ENCODE assay signal across 1 cellular context in the genomic region with DNA sequence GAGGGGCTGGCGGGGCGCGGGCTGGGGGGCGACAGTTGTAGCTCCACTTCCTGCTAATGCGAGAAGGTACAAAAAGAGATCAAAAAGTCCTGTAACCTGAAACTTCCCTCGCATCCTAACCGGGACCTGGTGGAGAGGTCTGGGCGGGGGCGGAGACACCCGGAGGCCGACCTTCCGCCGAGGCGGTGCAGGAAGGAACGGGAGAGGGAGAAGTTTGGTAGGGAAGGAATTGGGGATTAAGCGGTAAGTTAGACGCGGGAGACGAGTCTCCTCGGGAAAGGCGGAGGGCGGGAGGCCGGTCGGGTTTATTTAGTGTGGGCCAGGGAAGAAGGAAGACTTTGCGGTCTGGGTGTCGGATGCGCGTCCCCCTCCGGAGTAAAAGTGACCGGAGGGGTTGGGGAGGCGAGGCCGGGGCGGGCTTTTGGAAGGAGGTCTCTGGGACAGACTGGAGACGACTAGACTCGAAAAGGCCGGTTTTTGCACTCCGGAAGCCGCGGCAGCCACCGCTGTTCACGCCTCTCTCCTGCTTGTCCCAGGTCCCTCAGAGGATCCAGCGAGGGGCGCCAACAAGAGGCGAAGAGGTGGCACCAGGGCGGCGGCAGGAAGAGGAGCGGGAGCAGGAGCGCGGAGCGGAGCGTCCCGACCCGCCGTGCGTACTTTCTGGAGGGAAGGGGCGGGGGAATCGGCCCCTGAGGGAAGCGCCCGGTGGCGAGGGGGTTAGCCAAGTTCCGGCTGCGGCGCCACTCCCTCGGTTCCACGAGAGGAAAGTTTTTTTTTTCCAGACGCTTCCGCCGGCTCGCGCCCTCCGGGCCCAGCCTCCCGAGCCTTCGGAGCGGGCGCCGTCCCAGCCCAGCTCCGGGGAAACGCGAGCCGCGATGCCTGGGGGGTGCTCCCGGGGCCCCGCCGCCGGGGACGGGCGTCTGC.
A peak's percentile ranks its signal among the peaks of the same experiment; 100 is the strongest.
TF ChIP-seq lines count a peak whose summit lies in the region.

No MANE protein-coding gene starts in this region.

TF ChIP-seq in HepG2, 621 proteins besides CTCF, POLR2A, EP300 and RAD21 (continues in another document):
- TF ChIP-seq MZF1 (CRISPR knock-in tag; IDR thresholded peaks at IDR 0.05; ENCODE audit: borderline replicate concordance) (no peak), TBX3 (IDR thresholded peaks at IDR 0.05; ENCODE audit: borderline replicate concordance) (no peak), NPAS2 (CRISPR knock-in tag; IDR thresholded peaks at IDR 0.05; ENCODE audit: borderline replicate concordance) (no peak), POGK (CRISPR knock-in tag; conservative IDR thresholded peaks at IDR 0.05) (0 out of 2 replicates have a peak, but pooled peaks have one; percentile 44), MAF1 (CRISPR knock-in tag; IDR thresholded peaks at IDR 0.05; ENCODE audit: borderline replicate concordance) (no peak), TAF1 (CRISPR knock-in tag; IDR thresholded peaks at IDR 0.05) (0 out of 2 replicates have a peak, but pooled peaks have one; percentile 3), ZNF687 (CRISPR knock-in tag; IDR thresholded peaks at IDR 0.05) (peak; percentile 50; the same call in 1 of the 2 replicates), HNRNPLL (IDR thresholded peaks at IDR 0.05; ENCODE audit: low read depth, low read length, poor library complexity, severe bottlenecking) (peak; percentile 36), CSRNP1 (CRISPR knock-in tag; IDR thresholded peaks at IDR 0.05) (no peak), ARNT2 (CRISPR knock-in tag; IDR thresholded peaks at IDR 0.05; ENCODE audit: low read depth) (0 out of 2 replicates have a peak, but pooled peaks have one; percentile 10), KDM2A (CRISPR knock-in tag; IDR thresholded peaks at IDR 0.05; ENCODE audit: borderline replicate concordance, low read depth) (no peak), THRA (CRISPR knock-in tag; IDR thresholded peaks at IDR 0.05; ENCODE audit: borderline replicate concordance) (no peak), ZNF816 (CRISPR knock-in tag; IDR thresholded peaks at IDR 0.05; ENCODE audit: borderline replicate concordance) (0 out of 2 replicates have a peak, but pooled peaks have one; percentile 2), GABPB1 (CRISPR knock-in tag; IDR thresholded peaks at IDR 0.05) (peak; percentile 4; the same call in 1 of the 2 replicates), HMGXB3 (CRISPR knock-in tag; IDR thresholded peaks at IDR 0.05; ENCODE audit: borderline replicate concordance) (no peak), ZNF274 (CRISPR knock-in tag; IDR thresholded peaks at IDR 0.05) (no peak), MTF1 (CRISPR knock-in tag; IDR thresholded peaks at IDR 0.05) (no peak), ZNF33B (CRISPR knock-in tag; IDR thresholded peaks at IDR 0.05) (0 out of 2 replicates have a peak, but pooled peaks have one; percentile 53), ZXDC (CRISPR knock-in tag; IDR thresholded peaks at IDR 0.05) (no peak), ATF1 (CRISPR knock-in tag; IDR thresholded peaks at IDR 0.05) (no peak)
- TF ChIP-seq, protein P1, sequence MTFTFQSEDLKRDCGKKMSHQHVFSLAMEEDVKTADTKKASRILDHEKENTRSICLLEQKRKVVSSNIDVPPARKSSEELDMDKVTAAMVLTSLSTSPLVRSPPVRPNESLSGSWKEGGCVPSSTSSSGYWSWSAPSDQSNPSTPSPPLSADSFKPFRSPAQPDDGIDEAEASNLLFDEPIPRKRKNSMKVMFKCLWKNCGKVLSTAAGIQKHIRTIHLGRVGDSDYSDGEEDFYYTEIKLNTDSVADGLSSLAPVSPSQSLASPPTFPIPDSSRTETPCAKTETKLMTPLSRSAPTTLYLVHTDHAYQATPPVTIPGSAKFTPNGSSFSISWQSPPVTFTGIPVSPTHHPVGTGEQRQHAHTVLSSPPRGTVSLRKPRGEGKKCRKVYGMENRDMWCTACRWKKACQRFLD (CRISPR knock-in tag; IDR thresholded peaks at IDR 0.05; ENCODE audit: borderline replicate concordance) = no peak
- TF ChIP-seq, protein P2, sequence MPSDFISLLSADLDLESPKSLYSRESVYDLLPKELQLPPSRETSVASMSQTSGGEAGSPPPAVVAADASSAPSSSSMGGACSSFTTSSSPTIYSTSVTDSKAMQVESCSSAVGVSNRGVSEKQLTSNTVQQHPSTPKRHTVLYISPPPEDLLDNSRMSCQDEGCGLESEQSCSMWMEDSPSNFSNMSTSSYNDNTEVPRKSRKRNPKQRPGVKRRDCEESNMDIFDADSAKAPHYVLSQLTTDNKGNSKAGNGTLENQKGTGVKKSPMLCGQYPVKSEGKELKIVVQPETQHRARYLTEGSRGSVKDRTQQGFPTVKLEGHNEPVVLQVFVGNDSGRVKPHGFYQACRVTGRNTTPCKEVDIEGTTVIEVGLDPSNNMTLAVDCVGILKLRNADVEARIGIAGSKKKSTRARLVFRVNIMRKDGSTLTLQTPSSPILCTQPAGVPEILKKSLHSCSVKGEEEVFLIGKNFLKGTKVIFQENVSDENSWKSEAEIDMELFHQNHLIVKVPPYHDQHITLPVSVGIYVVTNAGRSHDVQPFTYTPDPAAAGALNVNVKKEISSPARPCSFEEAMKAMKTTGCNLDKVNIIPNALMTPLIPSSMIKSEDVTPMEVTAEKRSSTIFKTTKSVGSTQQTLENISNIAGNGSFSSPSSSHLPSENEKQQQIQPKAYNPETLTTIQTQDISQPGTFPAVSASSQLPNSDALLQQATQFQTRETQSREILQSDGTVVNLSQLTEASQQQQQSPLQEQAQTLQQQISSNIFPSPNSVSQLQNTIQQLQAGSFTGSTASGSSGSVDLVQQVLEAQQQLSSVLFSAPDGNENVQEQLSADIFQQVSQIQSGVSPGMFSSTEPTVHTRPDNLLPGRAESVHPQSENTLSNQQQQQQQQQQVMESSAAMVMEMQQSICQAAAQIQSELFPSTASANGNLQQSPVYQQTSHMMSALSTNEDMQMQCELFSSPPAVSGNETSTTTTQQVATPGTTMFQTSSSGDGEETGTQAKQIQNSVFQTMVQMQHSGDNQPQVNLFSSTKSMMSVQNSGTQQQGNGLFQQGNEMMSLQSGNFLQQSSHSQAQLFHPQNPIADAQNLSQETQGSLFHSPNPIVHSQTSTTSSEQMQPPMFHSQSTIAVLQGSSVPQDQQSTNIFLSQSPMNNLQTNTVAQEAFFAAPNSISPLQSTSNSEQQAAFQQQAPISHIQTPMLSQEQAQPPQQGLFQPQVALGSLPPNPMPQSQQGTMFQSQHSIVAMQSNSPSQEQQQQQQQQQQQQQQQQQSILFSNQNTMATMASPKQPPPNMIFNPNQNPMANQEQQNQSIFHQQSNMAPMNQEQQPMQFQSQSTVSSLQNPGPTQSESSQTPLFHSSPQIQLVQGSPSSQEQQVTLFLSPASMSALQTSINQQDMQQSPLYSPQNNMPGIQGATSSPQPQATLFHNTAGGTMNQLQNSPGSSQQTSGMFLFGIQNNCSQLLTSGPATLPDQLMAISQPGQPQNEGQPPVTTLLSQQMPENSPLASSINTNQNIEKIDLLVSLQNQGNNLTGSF (CRISPR knock-in tag; IDR thresholded peaks at IDR 0.05) = no peak
